Comparison of ENCODE assay signal across 20 cellular contexts in genomic region chr6:83098589-83098988, GRCh38. TPM values are rescaled to one million over a fixed set of nuclear protein-coding genes. Genes with fewer than 3 reads are reported as not detected.
DNase-seq lines count a peak whose midpoint lies in the region; ATAC-seq, FAIRE-seq and TF ChIP-seq lines count a peak whose summit lies in the region.
"Had no signal": no experiment of that assay in that cellular context is flagged by ENCODE, and none has a peak within 500 bp of the region (broad histone marks: within the 10 kb centered on the region; RNA-seq: fewer than 3 reads in every experiment).

No MANE protein-coding gene starts in this region.

- no peaks in the 10 kb centered on the region for H3K79me1 ChIP-seq in H9 (ENCODE audit: insufficient read depth, low read depth, low read length, poor library complexity, severe bottlenecking)

- in situ Hi-C loops in K562 (cut with MboI) = no loop called here

- H3K36me3 ChIP-seq in K562 (ENCODE audit: control insufficient read depth, insufficient read depth, low read length) = no peaks in the 10 kb centered on the region
- no peaks in the 10 kb centered on the region; the same call in 1 of the 2 replicates for H3K36me3 ChIP-seq in MM.1S (replicated peaks; ENCODE audit: insufficient read depth, low read length)
- H3K36me3 ChIP-seq: BE2C had no signal

- POLR2A ChIA-PET in K562 (lab: Yijun Ruan, JAX) = interaction anchor here (1.0 to 1.4 kb wide), 2 partner anchors 13 to 119 kb away, joined by 3 to 4 read pairs; no protein-coding TSS in a partner anchor

- no TSS peak for BruUV-seq in K562 (replicated peaks; lab: Mats Ljungman, UMichigan)

- H3K36me3 Mint-ChIP-seq in H9 (ENCODE audit: insufficient read depth in 1 of 3, low read depth in 3 of 3) (peaks cover 6 to 10% (median 7%) of the 10 kb centered on the region in 3 experiments; a peak in 6 of 7 replicates), neural crest cell (ENCODE audit: low read depth) (peaks cover 11% of the 10 kb centered on the region)

- H3K56ac ChIP-seq in H9 (ENCODE audit: insufficient read length, low read depth, low read length) = no peak overlapping the region

- TF ChIP-seq RAD21 in K562 (CRISPR knock-in tag; conservative IDR thresholded peaks at IDR 0.05 in 1 of 2, IDR thresholded peaks at IDR 0.05 in 1 of 2) = no peak

- no peak overlapping the region for H3K18ac ChIP-seq in H9 (ENCODE audit: insufficient read length, low read depth, low read length)

- TF ChIP-seq CTCF in H9 (conservative IDR thresholded peaks at IDR 0.05) (no peak), K562 (IDR thresholded peaks at IDR 0.05 in 2 of 3, conservative IDR thresholded peaks at IDR 0.05 in 1 of 3; ENCODE audit: insufficient read depth in 2 of 3, low read depth in 1 of 3, low read length in 3 of 3) (no peak), neural crest cell (conservative IDR thresholded peaks at IDR 0.05) (no peak), MM.1S (IDR thresholded peaks at IDR 0.05; ENCODE audit: low read length) (no peak)

- TF ChIP-seq POLR2A in GM12891 (IDR thresholded peaks at IDR 0.05; ENCODE audit: low read depth, low read length) = no peak
- no peak for TF ChIP-seq POLR2A in K562 (conservative IDR thresholded peaks at IDR 0.05)

- no peak overlapping the region for H2BK5ac ChIP-seq in H9 (ENCODE audit: insufficient read length, low read length)

- H4K91ac ChIP-seq in H9 (ENCODE audit: insufficient read length, low read depth, low read length) = no peak overlapping the region

- FAIRE-seq in GM12891 (lab: Jason Lieb, UNC) = peak; percentile 13
- no peak for FAIRE-seq in K562 (lab: Jason Lieb, UNC)
- FAIRE-seq: GM12892, GM18507 had no signal

- H3K4me3 Mint-ChIP-seq in H9 (no peak overlapping the region), neural crest cell (no peak overlapping the region)
- H3K4me3 Mint-ChIP-seq: CD4-positive, CD25-positive, alpha-beta regulatory T cell; CD8-positive, alpha-beta memory T cell had no signal

- H3K27ac Mint-ChIP-seq in H9 (peak overlapping the region in 2 of 3 experiments; percentile 31 to 51; a peak in 2 of 7 replicates), neural crest cell (ENCODE audit: unreplicated experiment) (peak overlapping the region; percentile 96)

- no peaks in the 10 kb centered on the region for H3K9me2 ChIP-seq in MM.1S (replicated peaks; ENCODE audit: insufficient read depth, low read length)

- H2AK5ac ChIP-seq in H9 (ENCODE audit: insufficient read length, low read length) = no peak overlapping the region

- H3K27me3 Mint-ChIP-seq in H9 (ENCODE audit: low read depth) (no peaks in the 10 kb centered on the region), neural crest cell (ENCODE audit: low read depth) (no peaks in the 10 kb centered on the region)
- H3K27me3 Mint-ChIP-seq: CD4-positive, CD25-positive, alpha-beta regulatory T cell; CD8-positive, alpha-beta memory T cell had no signal

- H3K79me2 ChIP-seq in H9 (ENCODE audit: insufficient read depth, low read length) (no peaks in the 10 kb centered on the region), K562 (ENCODE audit: control insufficient read depth, insufficient read depth, low read length) (no peaks in the 10 kb centered on the region), MM.1S (ENCODE audit: low read length) (peaks cover 15% of the 10 kb centered on the region)

- no peak overlapping the region for H3K14ac ChIP-seq in H9 (ENCODE audit: insufficient read depth, low read length)

- no peak overlapping the region for H3K4ac ChIP-seq in H9 (ENCODE audit: low read depth, low read length)

- no CpG with 5 or more reads among the region's 3 CpGs for WGBS in H9 (ENCODE audit: extremely low coverage, insufficient read length, low lambda C conversion rate)
- 59% methylated on average over 3 of the region's 3 CpGs for WGBS in K562 (ENCODE audit: insufficient coverage, low coverage, missing lambda C conversion rate)

- no peaks in the 10 kb centered on the region for H3K9me1 ChIP-seq in K562 (ENCODE audit: control insufficient read depth, insufficient read depth, low read length)

- no peak overlapping the region for H3K23ac ChIP-seq in H9 (ENCODE audit: insufficient read length, low read depth, low read length)

- no peak overlapping the region for H4K8ac ChIP-seq in H9 (replicated peaks; ENCODE audit: insufficient read length, low read depth, low read length)

- H3K4me1 ChIP-seq in H9 (ENCODE audit: insufficient read depth, low read length) = no peaks in the 10 kb centered on the region
- no peaks in the 10 kb centered on the region for H3K4me1 ChIP-seq in K562 (replicated peaks in 1 of 2; ENCODE audit: control insufficient read depth in 2 of 2, insufficient read depth in 2 of 2, low read length in 2 of 2)
- H3K4me1 ChIP-seq in MM.1S (ENCODE audit: low read length) = no peaks in the 10 kb centered on the region
- H3K4me1 ChIP-seq: BE2C had no signal

- H3K9me3 Mint-ChIP-seq in H9 = no peaks in the 10 kb centered on the region
- H3K9me3 Mint-ChIP-seq in neural crest cell = peaks cover 6% of the 10 kb centered on the region

- intact Hi-C loops in K562 (cut with micrococcal nuclease) = no loop called here

- no peaks in the 10 kb centered on the region for H3F3A ChIP-seq in MM.1S (ENCODE audit: insufficient read depth, low read length)

- no peak overlapping the region for H3K4me2 ChIP-seq in H9 (ENCODE audit: insufficient read depth, insufficient read length, low read length)
- no peak overlapping the region for H3K4me2 ChIP-seq in K562 (ENCODE audit: insufficient read depth, low read length)
- no peak overlapping the region for H3K4me2 ChIP-seq in MM.1S (ENCODE audit: low read depth, low read length)

- H2BK120ac ChIP-seq in H9 (ENCODE audit: low read depth, low read length, poor library complexity, severe bottlenecking) = no peak overlapping the region

- no peaks in the 10 kb centered on the region for H3K23me2 ChIP-seq in H9 (ENCODE audit: insufficient read length, low read depth, low read length, poor library complexity, severe bottlenecking)

- ATAC-seq in K562 = no peak; the same call in 2 of the 3 replicates

- H3K9me3 ChIP-seq in H9 (ENCODE audit: control insufficient read depth, low read depth, low read length) (no peaks in the 10 kb centered on the region), K562 (replicated peaks; ENCODE audit: control insufficient read depth, insufficient read depth, low read depth, low read length) (no peaks in the 10 kb centered on the region), MM.1S (replicated peaks; ENCODE audit: insufficient read depth, low read length) (no peaks in the 10 kb centered on the region)
- H3K9me3 ChIP-seq: BE2C had no signal

- no peak overlapping the region for H2AFZ ChIP-seq in H9 (ENCODE audit: low read length)
- H2AFZ ChIP-seq in K562 (ENCODE audit: low read depth, low read length) = no peak overlapping the region
- no peak overlapping the region for H2AFZ ChIP-seq in MM.1S (ENCODE audit: low read length)

- CTCF ChIA-PET in K562 (lab: Yijun Ruan, JAX; ENCODE audit: low intra/inter-chr PET ratio) = no interaction called here

- H3K27ac ChIP-seq in H9 (ENCODE audit: insufficient read length, low read depth, low read length) = no peak overlapping the region
- H3K27ac ChIP-seq in K562 (ENCODE audit: extremely low read depth, low read depth, low read length) = no peak overlapping the region
- no peak overlapping the region for H3K27ac ChIP-seq in MM.1S (ENCODE audit: low read length)

- H4K5ac ChIP-seq in H9 (ENCODE audit: insufficient read length, low read depth, low read length) = no peak overlapping the region

- H2BK20ac ChIP-seq in H9 (ENCODE audit: low read depth, low read length, poor library complexity, severe bottlenecking) = no peak overlapping the region

- no peak overlapping the region for H2BK15ac ChIP-seq in H9 (ENCODE audit: low read depth, low read length)

- no peaks in the 10 kb centered on the region for H4K20me1 ChIP-seq in H9 (ENCODE audit: control insufficient read depth, insufficient read depth, insufficient read length)
- no peaks in the 10 kb centered on the region for H4K20me1 ChIP-seq in K562 (replicated peaks; ENCODE audit: control insufficient read depth, insufficient read depth, low read length)
- H4K20me1 ChIP-seq in MM.1S (ENCODE audit: insufficient read depth, low read length) = no peaks in the 10 kb centered on the region

- H3K27me3 ChIP-seq in H9 (ENCODE audit: insufficient read depth, low read length) (no peaks in the 10 kb centered on the region), K562 (ENCODE audit: control insufficient read depth in 2 of 2, insufficient read depth in 2 of 2, low read length in 2 of 2) (no peaks in the 10 kb centered on the region), MM.1S (replicated peaks; ENCODE audit: insufficient read depth, low read length) (no peaks in the 10 kb centered on the region)
- H3K27me3 ChIP-seq: BE2C had no signal

- no peak overlapping the region for H3T11ph ChIP-seq in H9 (ENCODE audit: low read length)

- H3K4me1 Mint-ChIP-seq in H9 (peaks cover 5 to 8% of the 10 kb centered on the region in 2 experiments), neural crest cell (no peaks in the 10 kb centered on the region)

- H3K4me3 ChIP-seq in K562 (no peak overlapping the region), MM.1S (ENCODE audit: low read length) (no peak overlapping the region)

- H3K9ac ChIP-seq in H9 (ENCODE audit: extremely low read depth, insufficient read length, low read length) (no peak overlapping the region), K562 (ENCODE audit: insufficient read depth in 1 of 2, low read depth in 2 of 2, low read length in 2 of 2) (no peak overlapping the region), MM.1S (ENCODE audit: low read length) (no peak overlapping the region)

- H2BK12ac ChIP-seq in H9 (ENCODE audit: insufficient read length, low read depth, low read length) = no peak overlapping the region

- DNase-seq in GM12891 (ENCODE audit: insufficient read length, low spot score) = no peak
- DNase-seq in H9 = no peak
- DNase-seq in K562 (ENCODE audit: extremely low read depth in 1 of 4, low spot score in 3 of 4) = no peak
- no peak for DNase-seq in neural crest cell (ENCODE audit: low read depth, low spot score)
- DNase-seq in HuH-7 (ENCODE audit: low spot score) = no peak
- DNase-seq in kidney glomerular epithelial cell (lab: John Stamatoyannopoulos, UW) = no peak
- DNase-seq in MM.1S = no peak
- DNase-seq: BE2C; C1 segment of cervical spinal cord; CD4-positive, CD25-positive, alpha-beta regulatory T cell; CD8-positive, alpha-beta memory T cell; COR-L47; DMS 273 treated with DMSO at 0.1 percent for 48 hours; DMS53; DND-41; EL; GOT3; H7 had no signal

- no peak for TF ChIP-seq EP300 in K562 (IDR thresholded peaks at IDR 0.05; ENCODE audit: low read length)

RNA-seq across cellular contexts. Expression of gene DOP1A, which starts 31.1 kb away (rescaled TPM):
- polyA plus RNA-seq in GM12891 (2012; ENCODE audit: low read depth, missing spikeins) = 5.2 TPM
- total RNA-seq in H9 (2021) = 14.4 and 17.0 TPM in 2 replicates
- 9.0 and 28.0 TPM in 2 replicates for total RNA-seq in K562 (2011; cell fraction: chromatin; rRNA removed; ENCODE audit: low replicate concordance)
- total RNA-seq in K562 (2011; cell fraction: nucleolus; rRNA removed) = 2.8 and 3.2 TPM in 2 replicates
- 8.1 and 15.8 TPM in 2 replicates for total RNA-seq in K562 (2011; cell fraction: nucleoplasm; rRNA removed)
- 3.5 and 5.1 TPM in 2 replicates for total RNA-seq in K562 (2014; rRNA removed)
- 7.6 and 9.1 TPM in 2 replicates for total RNA-seq in K562 (2014; rRNA removed; fragmentation: Illumina TruSeq; extraction: Trizol)
- 10.3 and 10.5 TPM in 2 replicates for total RNA-seq in K562 (2015; rRNA removed; fragmentation: Illumina TruSeq; extraction: Trizol)
- 5.5 TPM in 2 replicates for total RNA-seq in K562 (2021)
- 4.4 and 4.5 TPM in 2 replicates for polyA plus RNA-seq in K562 (2011; rRNA removed)
- 1.2 and 2.3 TPM in 2 replicates for polyA plus RNA-seq in K562 (2011; cell fraction: cytosol; rRNA removed)
- 10.4 and 12.2 TPM in 2 replicates for polyA plus RNA-seq in K562 (2011; cell fraction: nucleus; rRNA removed)
- polyA plus RNA-seq in K562 (2012) = 2.7 and 4.3 TPM in 2 replicates
- polyA plus RNA-seq in K562 (2014; fragmentation: Illumina TruSeq; extraction: Trizol) = 4.4 and 4.9 TPM in 2 replicates
- 1 to 10 TPM in 1 of 2 experiments, under 1 TPM in 1; 0.75 to 1.3 TPM for polyA plus RNA-seq in K562 (2014; fragmentation: Nextera tagmentation; extraction: Ambion mirVana)
- 3.3 and 3.5 TPM in 2 replicates for polyA plus RNA-seq in K562 (2014; rRNA removed)
- polyA minus RNA-seq in K562 (2011; rRNA and poly(A)+ RNA removed) = 16.9 and 18.0 TPM in 2 replicates
- 5.6 and 7.0 TPM in 2 replicates for polyA minus RNA-seq in K562 (2011; cell fraction: cytosol; rRNA and poly(A)+ RNA removed)
- 9.6 and 19.1 TPM in 2 replicates for polyA minus RNA-seq in K562 (2011; cell fraction: nucleus; rRNA and poly(A)+ RNA removed)
- 17.8 and 18.4 TPM in 2 replicates for total RNA-seq in neural crest cell

RNA-seq across cellular contexts. Expression of gene UBE3D, which starts 32.9 kb away (rescaled TPM):
- 2.1 TPM for polyA plus RNA-seq in GM12891 (2012; ENCODE audit: low read depth, missing spikeins)
- total RNA-seq in H9 (2021) (10.2 and 10.7 TPM in 2 replicates), K562 (2014; rRNA removed) (10.4 and 11.2 TPM in 2 replicates), K562 (2014; rRNA removed; fragmentation: Illumina TruSeq; extraction: Trizol) (17.2 and 17.6 TPM in 2 replicates), K562 (2015; rRNA removed; fragmentation: Illumina TruSeq; extraction: Trizol) (12.9 and 13.6 TPM in 2 replicates), K562 (2021) (9.5 and 12.6 TPM in 2 replicates), neural crest cell (10.3 and 17.1 TPM in 2 replicates)
- 24.4 and 39.1 TPM in 2 replicates for total RNA-seq in K562 (2011; cell fraction: chromatin; rRNA removed; ENCODE audit: low replicate concordance)
- 9.2 and 11.6 TPM in 2 replicates for total RNA-seq in K562 (2011; cell fraction: nucleolus; rRNA removed)
- 19.3 and 39.3 TPM in 2 replicates for total RNA-seq in K562 (2011; cell fraction: nucleoplasm; rRNA removed)
- polyA plus RNA-seq in K562 (2011; rRNA removed) (8.5 and 11.3 TPM in 2 replicates), K562 (2014; fragmentation: Illumina TruSeq; extraction: Trizol) (7.4 and 9.4 TPM in 2 replicates), K562 (2014; fragmentation: Nextera tagmentation; extraction: Ambion mirVana) (10 to 100 TPM; 11.9 to 16.3 TPM), K562 (2014; rRNA removed) (11.2 and 12.4 TPM in 2 replicates)
- polyA plus RNA-seq in K562 (2011; cell fraction: cytosol; rRNA removed) = 3.9 and 4.7 TPM in 2 replicates
- polyA plus RNA-seq in K562 (2011; cell fraction: nucleus; rRNA removed) = 8.7 and 10.3 TPM in 2 replicates
- polyA plus RNA-seq in K562 (2012) = 8.4 and 9.5 TPM in 2 replicates
- 14.2 and 14.4 TPM in 2 replicates for polyA minus RNA-seq in K562 (2011; rRNA and poly(A)+ RNA removed)
- 4.2 and 6.3 TPM in 2 replicates for polyA minus RNA-seq in K562 (2011; cell fraction: cytosol; rRNA and poly(A)+ RNA removed)
- 16.7 and 21.0 TPM in 2 replicates for polyA minus RNA-seq in K562 (2011; cell fraction: nucleus; rRNA and poly(A)+ RNA removed)
